In genomic region chr21:40179167-40179566, GRCh38 we compare ENCODE assay signal across 24 cellular contexts.
"Had no signal": no experiment of that assay in that cellular context is flagged by ENCODE, and none has a peak within 500 bp of the region (broad histone marks: within the 10 kb centered on the region; RNA-seq: fewer than 3 reads in every experiment).

No MANE protein-coding gene starts in this region.

- H3K27me3 ChIP-seq: gastrocnemius medialis, neural progenitor cell, testis, tibial nerve, vagina had no signal

- ATAC-seq: effector memory CD8-positive, alpha-beta T cell; gastrocnemius medialis; lower lobe of right lung; natural killer cell treated with Interleukin-12 subunit alpha and Interleukin-12 subunit beta and Interleukin-15 and Interleukin-18, amount 100 ng/mL, for 72 hours; psoas muscle; stimulated activated naive B cell treated with anti-CD40 and anti-IgM and Interleukin-4, amounts not matched to agents 10 μg/mL and 1 μg/mL and 100 μg/mL, for 72 hours; stimulated activated naive CD8-positive, alpha-beta T cell treated with anti-CD3 and anti-CD28 coated beads, Interleukin-15, amount 100 ng/mL, for 72 hours; upper lobe of right lung had no signal

- H3K27ac ChIP-seq: epithelial cell of prostate, esophagus muscularis mucosa, gastrocnemius medialis, left ventricle myocardium inferior, lower lobe of right lung, neural progenitor cell, parathyroid adenoma, psoas muscle, sigmoid colon, skin epidermis, testis, tibial nerve, upper lobe of right lung, vagina had no signal

- H3K9me3 ChIP-seq: esophagus muscularis mucosa, gastrocnemius medialis, left ventricle myocardium inferior, lower lobe of right lung, psoas muscle, testis, tibial nerve, upper lobe of right lung, vagina had no signal

- H3K4me1 ChIP-seq: esophagus muscularis mucosa, gastrocnemius medialis, left ventricle myocardium inferior, lower lobe of right lung, parathyroid adenoma, psoas muscle, sigmoid colon, testis, upper lobe of right lung, vagina had no signal

- H3K36me3 ChIP-seq: esophagus muscularis mucosa, gastrocnemius medialis, left ventricle myocardium inferior, lower lobe of right lung, neural progenitor cell, sigmoid colon, tibial nerve, upper lobe of right lung, vagina had no signal

- DNase-seq: effector memory CD8-positive, alpha-beta T cell; islet precursor cell; left ventricle myocardium inferior; lower lobe of right lung; mesenchymal stem cell; midbrain; occipital lobe; sigmoid colon; stimulated activated CD4-positive, alpha-beta T cell treated with anti-CD3 and anti-CD28 coated beads, Interleukin-2, amount 100 ng/mL, for 24 hours; stimulated activated CD4-positive, alpha-beta T cell treated with anti-CD3 and anti-CD28 coated beads, Interleukin-4, amount 100 ng/mL, for 4 hours; stimulated activated naive B cell treated with anti-CD40 and anti-IgM and Interleukin-4, amounts not matched to agents 10 μg/mL and 1 μg/mL and 100 μg/mL, for 72 hours; stimulated activated naive CD8-positive, alpha-beta T cell treated with anti-CD3 and anti-CD28 coated beads, Interleukin-15, amount 100 ng/mL, for 72 hours; testis; upper lobe of right lung had no signal

- H3K4me3 ChIP-seq: esophagus muscularis mucosa, gastrocnemius medialis, left ventricle myocardium inferior, lower lobe of right lung, neural progenitor cell, sigmoid colon, skin epidermis, testis, tibial nerve, upper lobe of right lung, vagina had no signal
